In genomic region chr17:42579794-42580551, GRCh38 we compare ENCODE assay signal across 15 cellular contexts. TPM values are rescaled to one million over a fixed set of nuclear protein-coding genes. Genes with fewer than 3 reads are reported as not detected.
DNase-seq lines count a peak whose midpoint lies in the region; ATAC-seq and TF ChIP-seq lines count a peak whose summit lies in the region.
"Had no signal": no experiment of that assay in that cellular context is flagged by ENCODE, and none has a peak within 500 bp of the region (broad histone marks: within the 10 kb centered on the region; RNA-seq: fewer than 3 reads in every experiment).

No MANE protein-coding gene starts in this region.

- TF ChIP-seq EP300 in esophagus muscularis mucosa (IDR thresholded peaks at IDR 0.05): no peak

- WGBS in esophagus muscularis mucosa: 53% methylated on average over 2 of the region's 2 CpGs

- H3K4me3 ChIP-seq in naive thymus-derived CD4-positive, alpha-beta T cell (ENCODE audit: low read length): no peak overlapping the region
- H3K4me3 ChIP-seq in esophagus muscularis mucosa: no peak overlapping the region
- H3K4me3 ChIP-seq: A549 had no signal

- no peaks in the 10 kb centered on the region for H3K27me3 ChIP-seq in naive thymus-derived CD4-positive, alpha-beta T cell (ENCODE audit: control insufficient read depth in 2 of 2, insufficient read depth in 2 of 2, low read length in 2 of 2)
- no peaks in the 10 kb centered on the region for H3K27me3 ChIP-seq in esophagus muscularis mucosa
- H3K27me3 ChIP-seq: dorsolateral prefrontal cortex had no signal

- TF ChIP-seq CTCF in esophagus muscularis mucosa (IDR thresholded peaks at IDR 0.05): no peak

- peaks cover 27% of the 10 kb centered on the region for H3K4me1 Mint-ChIP-seq in T-helper 2 cell treated with Interferon-gamma antibody and Interleukin-4, amounts not matched to agents 5 μg/mL and 100 μg/mL, for 36 hours (ENCODE audit: low read depth)
- H3K4me1 Mint-ChIP-seq in IgD-negative memory B cell: peaks cover 21 to 34% (median 28%) of the 10 kb centered on the region in 3 donors
- H3K4me1 Mint-ChIP-seq in activated CD8-positive, alpha-beta T cell treated with anti-CD3 and anti-CD28 coated beads, Interleukin-2, amount 10 ng/mL, durations not matched to agents 7 days and 5 days (ENCODE audit: low read depth): peaks cover 32% of the 10 kb centered on the region
- H3K4me1 Mint-ChIP-seq in naive thymus-derived CD4-positive, alpha-beta T cell: peaks cover 17 to 40% (median 35%) of the 10 kb centered on the region in 7 donors

- no peak for TF ChIP-seq POLR2A in esophagus muscularis mucosa (IDR thresholded peaks at IDR 0.05; ENCODE audit: low read depth)

- peaks cover 9 to 12% of the 10 kb centered on the region in 2 donors for H3K4me1 ChIP-seq in naive thymus-derived CD4-positive, alpha-beta T cell (ENCODE audit: control insufficient read depth in 2 of 2, insufficient read depth in 2 of 2, low read length in 2 of 2)
- H3K4me1 ChIP-seq in esophagus muscularis mucosa: peaks cover 20 to 28% (median 25%) of the 10 kb centered on the region in 4 donors

- peak overlapping the region; percentile 27 for H3K4me3 Mint-ChIP-seq in T-helper 2 cell treated with Interferon-gamma antibody and Interleukin-4, amounts not matched to agents 5 μg/mL and 100 μg/mL, for 36 hours
- peak overlapping the region in 3 of 4 donors; percentile 35 to 68 (median 46) for H3K4me3 Mint-ChIP-seq in IgD-negative memory B cell
- H3K4me3 Mint-ChIP-seq in activated CD8-positive, alpha-beta T cell treated with anti-CD3 and anti-CD28 coated beads, Interleukin-2, amount 10 ng/mL, durations not matched to agents 7 days and 5 days: no peak overlapping the region
- peak overlapping the region in 8 of 10 donors; percentile 0 to 66 (median 30) for H3K4me3 Mint-ChIP-seq in naive thymus-derived CD4-positive, alpha-beta T cell

- CTCF ChIA-PET in activated CD8-positive, alpha-beta T cell treated with anti-CD3 and anti-CD28 coated beads, Interleukin-2, amount 10 ng/mL, durations not matched to agents 7 days and 5 days (lab: Charles Lee): interaction anchor here (1.0 to 5.1 kb wide), 9 partner anchors 12 to 184 kb away, joined by 3 to 83 read pairs (median 4); partner anchors contain the start of genes CCR10, CNTNAP1, PLEKHH3 and RETREG3
- CTCF ChIA-PET in naive thymus-derived CD4-positive, alpha-beta T cell (lab: Charles Lee): interaction anchor here (0.9 to 2.9 kb wide), 3 partner anchors 16 to 184 kb away, joined by 4 to 30 read pairs (median 17); no protein-coding TSS in a partner anchor

- intact Hi-C loops in naive thymus-derived CD4-positive, alpha-beta T cell (cut with micrococcal nuclease): loop anchor here (5.0 kb wide), 2 partner anchors 167 to 417 kb away; partner anchors contain the start of genes EZH1 (in 1 of the 2) and RPL27 (in 1 of the 2)
- intact Hi-C loops in esophagus muscularis mucosa (cut with DNase I): loop anchor here (2.0 kb wide), 1 partner anchor 99 kb away; no protein-coding TSS in a partner anchor

- no peaks in the 10 kb centered on the region for H3K27me3 Mint-ChIP-seq in T-helper 2 cell treated with Interferon-gamma antibody and Interleukin-4, amounts not matched to agents 5 μg/mL and 100 μg/mL, for 36 hours (ENCODE audit: low read depth)
- H3K27me3 Mint-ChIP-seq in IgD-negative memory B cell: no peaks in the 10 kb centered on the region
- H3K27me3 Mint-ChIP-seq in activated CD8-positive, alpha-beta T cell treated with anti-CD3 and anti-CD28 coated beads, Interleukin-2, amount 10 ng/mL, durations not matched to agents 7 days and 5 days (ENCODE audit: low read depth): no peaks in the 10 kb centered on the region
- no peaks in the 10 kb centered on the region for H3K27me3 Mint-ChIP-seq in naive thymus-derived CD4-positive, alpha-beta T cell

- peaks cover 7 to 56% (median 19%) of the 10 kb centered on the region in 3 experiments for H3K36me3 ChIP-seq in naive thymus-derived CD4-positive, alpha-beta T cell (ENCODE audit: control insufficient read depth in 2 of 3, insufficient read depth in 3 of 3, low read length in 3 of 3)
- H3K36me3 ChIP-seq in esophagus muscularis mucosa: peaks cover 46 to 62% (median 56%) of the 10 kb centered on the region in 4 donors

- H3K36me3 Mint-ChIP-seq in T-helper 2 cell treated with Interferon-gamma antibody and Interleukin-4, amounts not matched to agents 5 μg/mL and 100 μg/mL, for 36 hours (ENCODE audit: low read depth): peaks cover 63% of the 10 kb centered on the region
- H3K36me3 Mint-ChIP-seq in IgD-negative memory B cell: peaks cover 3% of the 10 kb centered on the region
- peaks cover 64% of the 10 kb centered on the region for H3K36me3 Mint-ChIP-seq in activated CD8-positive, alpha-beta T cell treated with anti-CD3 and anti-CD28 coated beads, Interleukin-2, amount 10 ng/mL, durations not matched to agents 7 days and 5 days (ENCODE audit: low read depth)
- H3K36me3 Mint-ChIP-seq in naive thymus-derived CD4-positive, alpha-beta T cell: peaks cover 0 to 22% (median 10%) of the 10 kb centered on the region in 5 donors

- H3K9me3 ChIP-seq in naive thymus-derived CD4-positive, alpha-beta T cell (ENCODE audit: control insufficient read depth in 2 of 3, low read length in 3 of 3): no peaks in the 10 kb centered on the region
- no peaks in the 10 kb centered on the region for H3K9me3 ChIP-seq in esophagus muscularis mucosa
- H3K9me3 ChIP-seq: A549 had no signal

- no peaks in the 10 kb centered on the region for H3K9me3 Mint-ChIP-seq in T-helper 2 cell treated with Interferon-gamma antibody and Interleukin-4, amounts not matched to agents 5 μg/mL and 100 μg/mL, for 36 hours
- H3K9me3 Mint-ChIP-seq in IgD-negative memory B cell: no peaks in the 10 kb centered on the region
- no peaks in the 10 kb centered on the region for H3K9me3 Mint-ChIP-seq in activated CD8-positive, alpha-beta T cell treated with anti-CD3 and anti-CD28 coated beads, Interleukin-2, amount 10 ng/mL, durations not matched to agents 7 days and 5 days (ENCODE audit: insufficient read depth)
- no peaks in the 10 kb centered on the region for H3K9me3 Mint-ChIP-seq in naive thymus-derived CD4-positive, alpha-beta T cell

- no peak for ATAC-seq in activated CD8-positive, alpha-beta T cell treated with anti-CD3 and anti-CD28 coated beads, Interleukin-2, amount 10 ng/mL, durations not matched to agents 7 days and 5 days
- ATAC-seq in naive thymus-derived CD4-positive, alpha-beta T cell: no peak
- ATAC-seq in GM18867 (IDR thresholded peaks at IDR 0.05; ENCODE audit: unreplicated experiment) (no peak), SK-N-SH treated with all-trans-retinoic acid at 6 μM for 48 hours (no peak)
- ATAC-seq: A549 had no signal

- DNase-seq in T-helper 2 cell treated with Interferon-gamma antibody and Interleukin-4, amounts not matched to agents 5 μg/mL and 100 μg/mL, for 36 hours (ENCODE audit: low spot score): no peak
- DNase-seq in T-helper 2 cell (no peak), esophagus muscularis mucosa (ENCODE audit: extremely low spot score) (no peak)
- no peak for DNase-seq in activated CD8-positive, alpha-beta T cell treated with anti-CD3 and anti-CD28 coated beads, Interleukin-2, amount 10 ng/mL, durations not matched to agents 7 days and 5 days
- no peak for DNase-seq in naive thymus-derived CD4-positive, alpha-beta T cell
- DNase-seq: activated CD4-positive, alpha-beta T cell treated with anti-CD3 and anti-CD28 coated beads, Interleukin-2, amount 50 U/mL, for 48 hours; amygdala; dorsolateral prefrontal cortex; NCI-H1105 treated with DMSO at 0.1 percent for 48 hours; trophoblast cell had no signal

- POLR2A ChIA-PET in activated CD8-positive, alpha-beta T cell treated with anti-CD3 and anti-CD28 coated beads, Interleukin-2, amount 10 ng/mL, durations not matched to agents 7 days and 5 days (lab: Charles Lee): interaction anchor here (0.7 to 3.5 kb wide), 2 partner anchors 29 to 784 kb away, joined by 4 to 17 read pairs; partner anchors contain the start of genes RETREG3 and TUBG1
- POLR2A ChIA-PET in naive thymus-derived CD4-positive, alpha-beta T cell (lab: Charles Lee): interaction anchor here (1.3 to 4.2 kb wide), 2 partner anchors 12 to 29 kb away, joined by 4 to 28 read pairs; partner anchors contain the start of genes RETREG3 and TUBG1

- H3K27ac Mint-ChIP-seq in T-helper 2 cell treated with Interferon-gamma antibody and Interleukin-4, amounts not matched to agents 5 μg/mL and 100 μg/mL, for 36 hours: peak overlapping the region; percentile 43
- peak overlapping the region in 2 of 3 donors; percentile 16 to 78 for H3K27ac Mint-ChIP-seq in IgD-negative memory B cell
- H3K27ac Mint-ChIP-seq in activated CD8-positive, alpha-beta T cell treated with anti-CD3 and anti-CD28 coated beads, Interleukin-2, amount 10 ng/mL, durations not matched to agents 7 days and 5 days: peak overlapping the region; percentile 56
- H3K27ac Mint-ChIP-seq in naive thymus-derived CD4-positive, alpha-beta T cell: peak overlapping the region in 7 of 9 donors; percentile 4 to 74 (median 17)

- no peak overlapping the region for H3K27ac ChIP-seq in naive thymus-derived CD4-positive, alpha-beta T cell (ENCODE audit: low read depth, low read length)
- H3K27ac ChIP-seq in esophagus muscularis mucosa (replicated peaks in 1 of 4): no peak overlapping the region
- H3K27ac ChIP-seq: A549, dorsolateral prefrontal cortex, parathyroid adenoma had no signal

RNA-seq across cellular contexts. Expression of gene PSMC3IP, which starts 2.4 kb away (rescaled TPM):
- 2.9 TPM for polyA plus RNA-seq in IgD-negative memory B cell
- 10 to 100 TPM; 19.2 to 21.8 TPM for total RNA-seq in activated CD8-positive, alpha-beta T cell treated with anti-CD3 and anti-CD28 coated beads, Interleukin-2, amount 10 ng/mL, durations not matched to agents 7 days and 5 days
- total RNA-seq in naive thymus-derived CD4-positive, alpha-beta T cell: 10 to 100 TPM in 1 of 5 experiments, 1 to 10 TPM in 4; 2.7 to 14.0 (median 5.2) TPM
- polyA plus RNA-seq in naive thymus-derived CD4-positive, alpha-beta T cell: 1 to 10 TPM; 1.3 to 1.6 TPM
- total RNA-seq in esophagus muscularis mucosa: 1 to 10 TPM; 2.2 to 5.0 (median 4.2) TPM

RNA-seq across cellular contexts. Expression of gene MLX, which starts 13.1 kb away (rescaled TPM):
- 44.8 TPM for polyA plus RNA-seq in IgD-negative memory B cell
- total RNA-seq in activated CD8-positive, alpha-beta T cell treated with anti-CD3 and anti-CD28 coated beads, Interleukin-2, amount 10 ng/mL, durations not matched to agents 7 days and 5 days: 10 to 100 TPM; 65.8 to 65.9 TPM
- 10 to 100 TPM; 35.3 to 73.9 (median 65.1) TPM for total RNA-seq in naive thymus-derived CD4-positive, alpha-beta T cell
- polyA plus RNA-seq in naive thymus-derived CD4-positive, alpha-beta T cell: 10 to 100 TPM; 28.1 to 46.8 TPM
- 10 to 100 TPM; 24.9 to 34.5 (median 29.3) TPM for total RNA-seq in esophagus muscularis mucosa

RNA-seq across cellular contexts. Expression of gene COASY, which starts 18.0 kb away (rescaled TPM):
- 64.9 TPM for polyA plus RNA-seq in IgD-negative memory B cell
- 10 to 100 TPM; 54.8 to 62.1 TPM for total RNA-seq in activated CD8-positive, alpha-beta T cell treated with anti-CD3 and anti-CD28 coated beads, Interleukin-2, amount 10 ng/mL, durations not matched to agents 7 days and 5 days
- 10 to 100 TPM; 45.3 to 76.9 (median 64.5) TPM for total RNA-seq in naive thymus-derived CD4-positive, alpha-beta T cell
- polyA plus RNA-seq in naive thymus-derived CD4-positive, alpha-beta T cell: 10 to 100 TPM; 56.0 to 59.2 TPM
- 10 to 100 TPM; 13.4 to 27.5 (median 22.4) TPM for total RNA-seq in esophagus muscularis mucosa

RNA-seq across cellular contexts. Expression of gene HSD17B1, which starts 27.2 kb away (rescaled TPM):
- polyA plus RNA-seq in IgD-negative memory B cell: 0.39 TPM
- total RNA-seq in activated CD8-positive, alpha-beta T cell treated with anti-CD3 and anti-CD28 coated beads, Interleukin-2, amount 10 ng/mL, durations not matched to agents 7 days and 5 days: under 1 TPM; 0.53 to 0.60 TPM
- 1 to 10 TPM; 1.2 to 2.2 (median 1.9) TPM for total RNA-seq in naive thymus-derived CD4-positive, alpha-beta T cell
- polyA plus RNA-seq in naive thymus-derived CD4-positive, alpha-beta T cell: under 1 TPM; 0.39 to 0.59 TPM
- total RNA-seq in esophagus muscularis mucosa: 1 to 10 TPM in 1 of 4 donors, under 1 TPM in 3; 0.13 to 2.5 (median 0.62) TPM

RNA-seq across cellular contexts. Expression of gene RETREG3, which starts 29.2 kb away (rescaled TPM):
- polyA plus RNA-seq in IgD-negative memory B cell: 105 TPM
- total RNA-seq in activated CD8-positive, alpha-beta T cell treated with anti-CD3 and anti-CD28 coated beads, Interleukin-2, amount 10 ng/mL, durations not matched to agents 7 days and 5 days: 10 to 100 TPM; 53.6 to 54.7 TPM
- 100 to 1,000 TPM in 2 of 5 experiments, 10 to 100 TPM in 3; 53.3 to 132 (median 75.7) TPM for total RNA-seq in naive thymus-derived CD4-positive, alpha-beta T cell
- 100 to 1,000 TPM; 131 to 136 TPM for polyA plus RNA-seq in naive thymus-derived CD4-positive, alpha-beta T cell
- 10 to 100 TPM; 42.7 to 93.3 (median 57.0) TPM for total RNA-seq in esophagus muscularis mucosa
